In the genomic region with DNA sequence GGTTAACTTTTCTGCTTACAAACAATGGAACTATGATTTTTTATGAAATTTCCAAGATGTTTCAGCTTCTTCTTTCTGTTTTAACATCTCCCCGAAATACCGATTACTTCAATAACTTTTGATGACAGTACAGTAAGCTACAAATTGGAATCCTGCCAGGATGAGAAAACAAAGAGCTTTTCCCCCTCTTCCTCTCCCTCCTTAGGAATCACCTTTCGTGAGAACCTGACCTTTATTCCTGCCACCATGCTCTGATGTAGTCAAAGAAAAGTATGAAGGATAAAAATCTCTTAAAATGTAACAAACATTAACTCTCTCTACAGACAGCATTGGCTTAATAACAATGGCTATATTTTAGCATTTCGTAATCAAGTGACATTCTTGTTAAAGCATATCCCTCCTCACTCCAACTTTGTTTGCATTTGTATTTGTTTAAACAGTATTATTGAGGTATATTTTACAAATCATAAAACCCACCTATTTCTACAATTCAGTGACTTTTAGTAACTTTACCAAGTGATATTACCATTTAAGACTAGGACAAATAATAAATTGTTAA, we compare ENCODE assay signal across 1 cellular context.
TF ChIP-seq lines count a peak whose summit lies in the region.

No MANE protein-coding gene starts in this region.

TF ChIP-seq in H1, 55 proteins besides CTCF, POLR2A, EP300 and RAD21 (continued from another document):
- TF ChIP-seq, protein P1, sequence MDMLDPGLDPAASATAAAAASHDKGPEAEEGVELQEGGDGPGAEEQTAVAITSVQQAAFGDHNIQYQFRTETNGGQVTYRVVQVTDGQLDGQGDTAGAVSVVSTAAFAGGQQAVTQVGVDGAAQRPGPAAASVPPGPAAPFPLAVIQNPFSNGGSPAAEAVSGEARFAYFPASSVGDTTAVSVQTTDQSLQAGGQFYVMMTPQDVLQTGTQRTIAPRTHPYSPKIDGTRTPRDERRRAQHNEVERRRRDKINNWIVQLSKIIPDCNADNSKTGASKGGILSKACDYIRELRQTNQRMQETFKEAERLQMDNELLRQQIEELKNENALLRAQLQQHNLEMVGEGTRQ (IDR thresholded peaks at IDR 0.05; ENCODE audit: low read length) = no peak
- TF ChIP-seq KDM1A (IDR thresholded peaks at IDR 0.05; ENCODE audit: borderline replicate concordance, low read length) (no peak), JUND (IDR thresholded peaks at IDR 0.05; ENCODE audit: low read length) (no peak), RFX5 (IDR thresholded peaks at IDR 0.05; ENCODE audit: borderline replicate concordance, low read depth, low read length) (no peak)
